8 cellular contexts compared by ENCODE assay signal in genomic region chr7:65872776-65873581, GRCh38. TPM values are rescaled to one million over a fixed set of nuclear protein-coding genes. Genes with fewer than 3 reads are reported as not detected.
DNase-seq lines count a peak whose midpoint lies in the region; ATAC-seq and TF ChIP-seq lines count a peak whose summit lies in the region.

TSS of gene VKORC1L1 (plus strand) at chr7:65873074. CDS start at chr7:65873372, 298 bp downstream.

- H3K4me1 ChIP-seq in BE2C (no peaks in the 10 kb centered on the region), colonic mucosa (no peaks in the 10 kb centered on the region)

- DNase-seq in BE2C (peak; percentile 98), GM19240 (ENCODE audit: insufficient read length, low spot score) (peak; percentile 71), NCI-H510A treated with DMSO at 0.1 percent for 48 hours (lab: John Stamatoyannopoulos, UW) (peak; percentile 73), colonic mucosa (peak; percentile 96), kidney tubule cell (ENCODE audit: low spot score) (peak; percentile 95)
- peak; percentile 96 for DNase-seq in activated CD4-positive, alpha-beta T cell treated with anti-CD3 and anti-CD28 coated beads for 48 hours
- DNase-seq in stimulated activated CD4-positive, alpha-beta T cell treated with anti-CD3 and anti-CD28 coated beads, Interleukin-1b, Interleukin-23, amount 100 ng/mL, for 1 hour (ENCODE audit: low read depth in 2 of 2) = peak; percentile 89 to 91

- H3K4me3 ChIP-seq in BE2C (ENCODE audit: low read depth, low read length) (peak within 1 kb of the TSS; percentile 76), colonic mucosa (peak within 1 kb of the TSS; percentile 69)

- H3K9me3 ChIP-seq in BE2C (no peaks in the 10 kb centered on the region; the same call in 1 of the 2 replicates), colonic mucosa (no peaks in the 10 kb centered on the region)

- TF ChIP-seq CTCF in BE2C (IDR thresholded peaks at IDR 0.05; ENCODE audit: low read depth, low read length) (no peak), colonic mucosa (IDR thresholded peaks at IDR 0.05) (no peak)

- H3K36me3 ChIP-seq in BE2C (no peaks in the 10 kb centered on the region), colonic mucosa (no peaks in the 10 kb centered on the region)

- intact Hi-C loops in colonic mucosa (cut with DNase I) = no loop called here

- ATAC-seq in HG03442 (IDR thresholded peaks at IDR 0.05; ENCODE audit: unreplicated experiment) = peak; percentile 80

- H3K27me3 ChIP-seq in BE2C = no peaks in the 10 kb centered on the region
- no peaks in the 10 kb centered on the region for H3K27me3 ChIP-seq in colonic mucosa

- H3K27ac ChIP-seq in colonic mucosa = peak within 1 kb of the TSS; percentile 55

- peak within 1 kb of the TSS; percentile 71 to 83 for H3K9ac ChIP-seq in colonic mucosa (ENCODE audit: low read depth in 2 of 2, low read length in 2 of 2)

RNA-seq across cellular contexts. Expression of gene VKORC1L1, which starts in this region (rescaled TPM):
- 20.4 TPM for polyA plus RNA-seq in BE2C (2012; ENCODE audit: insufficient read depth, insufficient read length, low read depth)
- total RNA-seq in colonic mucosa = 10 to 100 TPM; 21.3 to 26.0 TPM

Comparison
In these comparisons a context has a peak if more than half of its experiments do, and no peak if none do; other contexts are left out.
1. Peak in every context shown above with its lines: DNase-seq, ATAC-seq, H3K4me3 ChIP-seq and H3K27ac ChIP-seq.